In genomic region chr6:147522597-147522996, GRCh38 we compare ENCODE assay signal across 24 cellular contexts. TPM values are rescaled to one million over a fixed set of nuclear protein-coding genes. Genes with fewer than 3 reads are reported as not detected.
A peak's percentile ranks its signal among the peaks of the same experiment; 100 is the strongest.
DNase-seq lines count a peak whose midpoint lies in the region; ATAC-seq, FAIRE-seq and TF ChIP-seq lines count a peak whose summit lies in the region.
"Had no signal": no experiment of that assay in that cellular context is flagged by ENCODE, and none has a peak within 500 bp of the region (broad histone marks: within the 10 kb centered on the region; RNA-seq: fewer than 3 reads in every experiment).

No MANE protein-coding gene starts in this region.

- H3K9ac ChIP-seq in GM12878 (ENCODE audit: control insufficient read depth, insufficient read depth, low read length), result no peak overlapping the region
- H3K9ac ChIP-seq: BLaER1 had no signal

- intact Hi-C loops in GM12878 (cut with micrococcal nuclease; ENCODE audit: unreplicated experiment), result no loop called here

- TF ChIP-seq EP300 in GM12878 (IDR thresholded peaks at IDR 0.05; ENCODE audit: borderline replicate concordance in 1 of 2, control insufficient read depth in 1 of 2, low read depth in 2 of 2, low read length in 2 of 2), result no peak

- H3K4me3 ChIP-seq in GM12865 (ENCODE audit: low read depth, low read length) (no peak overlapping the region), GM12878 (no peak overlapping the region)
- H3K4me3 ChIP-seq: BLaER1 had no signal

- DNase-seq in GM12865 (ENCODE audit: low read depth) (peak; percentile 47), GM12878 (ENCODE audit: low read depth, low spot score) (no peak), NK-92 (lab: John Stamatoyannopoulos, UW; ENCODE audit: unreplicated experiment) (no peak), GM19239 (ENCODE audit: insufficient read length, low spot score) (no peak)
- DNase-seq: CD8-positive, alpha-beta T cell; DMS53; EL; Kasumi-1; NCI-H1105 treated with DMSO at 0.1 percent for 48 hours; NCI-H1694; NCI-H2081 treated with DMSO at 0.1 percent for 48 hours; NCI-H446 treated with DMSO at 0.1 percent for 48 hours; NCI-H69; NK-92 treated with Interleukin-12 subunit alpha and Interleukin-12 subunit beta, amount 100 ng/mL, for 24 hours had no signal

- no peak overlapping the region for H3K4me2 ChIP-seq in GM12878 (ENCODE audit: control insufficient read depth, insufficient read depth)
- H3K4me2 ChIP-seq: BLaER1 had no signal

- POLR2A ChIA-PET in GM12878 (lab: Charles Lee), result no interaction called here

- H3K79me2 ChIP-seq in GM12878 (ENCODE audit: control insufficient read depth, insufficient read depth, low read length), result no peaks in the 10 kb centered on the region

- H3K27me3 ChIP-seq in GM12878 (replicated peaks in 1 of 2; ENCODE audit: control insufficient read depth in 2 of 2, insufficient read depth in 2 of 2, low read length in 1 of 2), result no peaks in the 10 kb centered on the region

- no peaks in the 10 kb centered on the region for H3K9me3 ChIP-seq in GM12878 (replicated peaks; ENCODE audit: control insufficient read depth, insufficient read depth, low read length)
- H3K9me3 ChIP-seq: BLaER1 had no signal

- no peaks in the 10 kb centered on the region for H4K20me1 ChIP-seq in GM12878 (ENCODE audit: control insufficient read depth, insufficient read depth)
- H4K20me1 ChIP-seq: BLaER1 had no signal

- FAIRE-seq in GM12878 (lab: Jason Lieb, UNC) (no peak), GM19239 (lab: Jason Lieb, UNC) (no peak)
- FAIRE-seq: GM12892, H54, RCC 7860 had no signal

- SMC1A ChIA-PET in GM12878 (lab: Charles Lee; ENCODE audit: uncharacterized antibody, unreplicated experiment), result no interaction called here

- no peak overlapping the region for H2AFZ ChIP-seq in GM12878 (ENCODE audit: control insufficient read depth, low read depth, low read length)

- H3K36me3 ChIP-seq in GM12878 (ENCODE audit: control insufficient read depth in 2 of 2, insufficient read depth in 2 of 2, low read length in 1 of 2), result no peaks in the 10 kb centered on the region
- H3K36me3 ChIP-seq: BLaER1 had no signal

- no peaks in the 10 kb centered on the region for H3K4me1 ChIP-seq in GM12878 (ENCODE audit: control insufficient read depth, insufficient read depth, low read length)
- H3K4me1 ChIP-seq: BLaER1 had no signal

- RAD21 ChIA-PET in GM12878 (lab: Charles Lee; ENCODE audit: unreplicated experiment), result no interaction called here

- peak; percentile 77 for ATAC-seq in GM18867 (IDR thresholded peaks at IDR 0.05; ENCODE audit: unreplicated experiment)
- peak; percentile 68 for ATAC-seq in HG03432 (IDR thresholded peaks at IDR 0.05; ENCODE audit: unreplicated experiment)
- peak; percentile 27; the same call in 1 of the 3 replicates for ATAC-seq in GM12878
- ATAC-seq in HG02840 (IDR thresholded peaks at IDR 0.05; ENCODE audit: low FRiP score, unreplicated experiment), result no peak
- ATAC-seq: CD8-positive, alpha-beta T cell; Right ventricle myocardium inferior had no signal

- no peak overlapping the region for H3K27ac ChIP-seq in GM12878 (ENCODE audit: control insufficient read depth, insufficient read depth)
- H3K27ac ChIP-seq: BLaER1 had no signal

- TF ChIP-seq RAD21 in GM12878 (IDR thresholded peaks at IDR 0.05; ENCODE audit: insufficient read depth, low read depth, low read length), result no peak

- BruUV-seq in GM12878 (replicated peaks; lab: Mats Ljungman, UMichigan), result no TSS peak

- CTCF ChIA-PET in GM12878 (lab: Yijun Ruan, JAX), result no interaction called here

- no peak for TF ChIP-seq POLR2A in GM12878 (IDR thresholded peaks at IDR 0.05; ENCODE audit: low read depth, low read length)

- in situ Hi-C loops in GM12878 (cut with MboI), result no loop called here

- 90% methylated on average over 1 of the region's 1 CpG for WGBS in GM12878 (ENCODE audit: insufficient coverage, insufficient replicate concordance, low lambda C conversion rate, missing lambda C conversion rate)

- TF ChIP-seq CTCF in GM12865 (IDR thresholded peaks at IDR 0.05; ENCODE audit: insufficient read depth, low read depth, low read length, missing control alignments) (no peak), GM12878 (IDR thresholded peaks at IDR 0.05 in 2 of 3, conservative IDR thresholded peaks at IDR 0.05 in 1 of 3; ENCODE audit: control insufficient read depth in 2 of 3, extremely low read depth in 1 of 3, insufficient read depth in 1 of 3, low read depth in 3 of 3, low read length in 3 of 3) (no peak)

TF ChIP-seq in GM12878, 131 proteins besides CTCF, POLR2A, EP300 and RAD21:
- TF ChIP-seq, protein P1, sequence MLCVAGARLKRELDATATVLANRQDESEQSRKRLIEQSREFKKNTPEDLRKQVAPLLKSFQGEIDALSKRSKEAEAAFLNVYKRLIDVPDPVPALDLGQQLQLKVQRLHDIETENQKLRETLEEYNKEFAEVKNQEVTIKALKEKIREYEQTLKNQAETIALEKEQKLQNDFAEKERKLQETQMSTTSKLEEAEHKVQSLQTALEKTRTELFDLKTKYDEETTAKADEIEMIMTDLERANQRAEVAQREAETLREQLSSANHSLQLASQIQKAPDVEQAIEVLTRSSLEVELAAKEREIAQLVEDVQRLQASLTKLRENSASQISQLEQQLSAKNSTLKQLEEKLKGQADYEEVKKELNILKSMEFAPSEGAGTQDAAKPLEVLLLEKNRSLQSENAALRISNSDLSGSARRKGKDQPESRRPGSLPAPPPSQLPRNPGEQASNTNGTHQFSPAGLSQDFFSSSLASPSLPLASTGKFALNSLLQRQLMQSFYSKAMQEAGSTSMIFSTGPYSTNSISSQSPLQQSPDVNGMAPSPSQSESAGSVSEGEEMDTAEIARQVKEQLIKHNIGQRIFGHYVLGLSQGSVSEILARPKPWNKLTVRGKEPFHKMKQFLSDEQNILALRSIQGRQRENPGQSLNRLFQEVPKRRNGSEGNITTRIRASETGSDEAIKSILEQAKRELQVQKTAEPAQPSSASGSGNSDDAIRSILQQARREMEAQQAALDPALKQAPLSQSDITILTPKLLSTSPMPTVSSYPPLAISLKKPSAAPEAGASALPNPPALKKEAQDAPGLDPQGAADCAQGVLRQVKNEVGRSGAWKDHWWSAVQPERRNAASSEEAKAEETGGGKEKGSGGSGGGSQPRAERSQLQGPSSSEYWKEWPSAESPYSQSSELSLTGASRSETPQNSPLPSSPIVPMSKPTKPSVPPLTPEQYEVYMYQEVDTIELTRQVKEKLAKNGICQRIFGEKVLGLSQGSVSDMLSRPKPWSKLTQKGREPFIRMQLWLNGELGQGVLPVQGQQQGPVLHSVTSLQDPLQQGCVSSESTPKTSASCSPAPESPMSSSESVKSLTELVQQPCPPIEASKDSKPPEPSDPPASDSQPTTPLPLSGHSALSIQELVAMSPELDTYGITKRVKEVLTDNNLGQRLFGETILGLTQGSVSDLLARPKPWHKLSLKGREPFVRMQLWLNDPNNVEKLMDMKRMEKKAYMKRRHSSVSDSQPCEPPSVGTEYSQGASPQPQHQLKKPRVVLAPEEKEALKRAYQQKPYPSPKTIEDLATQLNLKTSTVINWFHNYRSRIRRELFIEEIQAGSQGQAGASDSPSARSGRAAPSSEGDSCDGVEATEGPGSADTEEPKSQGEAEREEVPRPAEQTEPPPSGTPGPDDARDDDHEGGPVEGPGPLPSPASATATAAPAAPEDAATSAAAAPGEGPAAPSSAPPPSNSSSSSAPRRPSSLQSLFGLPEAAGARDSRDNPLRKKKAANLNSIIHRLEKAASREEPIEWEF (IDR thresholded peaks at IDR 0.05; ENCODE audit: insufficient replicate concordance, low read depth, low read length), result no peak
- TF ChIP-seq SIX5 (IDR thresholded peaks at IDR 0.05; ENCODE audit: low read depth, low read length, severe bottlenecking) (no peak), MEF2B (IDR thresholded peaks at IDR 0.05; ENCODE audit: partially characterized antibody, poor library complexity, severe bottlenecking) (no peak)

RNA-seq across cellular contexts. Expression of gene SAMD5, which starts 14.1 kb away (rescaled TPM):
- total RNA-seq in GM12878 (2013; cell fraction: nucleolus; rRNA removed), result not detected in 2 replicates
- total RNA-seq in GM12878 (2014; rRNA removed), result under 0.01 TPM in 1 of 2 replicates, not detected in the other
- total RNA-seq in GM12878 (2014; rRNA removed; fragmentation: Illumina TruSeq; extraction: Trizol), result 0.04 and 0.05 TPM in 2 replicates
- total RNA-seq in GM12878 (2021), result 0.23 TPM in 1 of 2 replicates, not detected in the other
- not detected for polyA plus RNA-seq in GM12878 (2011; ENCODE audit: low read depth)
- polyA plus RNA-seq in GM12878 (2011; rRNA removed), result 0.15 and 0.16 TPM in 2 replicates
- polyA plus RNA-seq in GM12878 (2011; cell fraction: cytosol; rRNA removed), result 0.03 TPM in 2 replicates
- 0.06 and 0.10 TPM in 2 replicates for polyA plus RNA-seq in GM12878 (2011; cell fraction: nucleus; rRNA removed)
- polyA plus RNA-seq in GM12878 (2012), result 0.04 TPM in 1 of 2 replicates, not detected in the other
- 0.01 TPM in 1 of 2 replicates, not detected in the other for polyA plus RNA-seq in GM12878 (2014; fragmentation: Illumina TruSeq; extraction: Trizol)
- polyA plus RNA-seq in GM12878 (2014; fragmentation: Nextera tagmentation; extraction: Ambion mirVana), result not detected
- polyA plus RNA-seq in GM12878 (2014; rRNA removed), result 0.03 and 0.05 TPM in 2 replicates
- polyA plus RNA-seq in GM12878 (2016; fragmentation: Nextera tagmentation; extraction: Ambion mirVana), result not detected
- 0.05 TPM in 1 of 2 replicates, not detected in the other for polyA minus RNA-seq in GM12878 (2011; rRNA and poly(A)+ RNA removed)
- 0.21 TPM in 1 of 2 replicates, not detected in the other for polyA minus RNA-seq in GM12878 (2011; cell fraction: cytosol; rRNA and poly(A)+ RNA removed)
- polyA minus RNA-seq in GM12878 (2011; cell fraction: nucleus; rRNA and poly(A)+ RNA removed), result 0.10 and 0.12 TPM in 2 replicates
- total RNA-seq: CD8-positive, alpha-beta T cell; OCI-LY7 had no signal
- polyA plus RNA-seq: IgD-negative memory B cell had no signal
